ENCODE assay signal across 11 cellular contexts in the genomic region with DNA sequence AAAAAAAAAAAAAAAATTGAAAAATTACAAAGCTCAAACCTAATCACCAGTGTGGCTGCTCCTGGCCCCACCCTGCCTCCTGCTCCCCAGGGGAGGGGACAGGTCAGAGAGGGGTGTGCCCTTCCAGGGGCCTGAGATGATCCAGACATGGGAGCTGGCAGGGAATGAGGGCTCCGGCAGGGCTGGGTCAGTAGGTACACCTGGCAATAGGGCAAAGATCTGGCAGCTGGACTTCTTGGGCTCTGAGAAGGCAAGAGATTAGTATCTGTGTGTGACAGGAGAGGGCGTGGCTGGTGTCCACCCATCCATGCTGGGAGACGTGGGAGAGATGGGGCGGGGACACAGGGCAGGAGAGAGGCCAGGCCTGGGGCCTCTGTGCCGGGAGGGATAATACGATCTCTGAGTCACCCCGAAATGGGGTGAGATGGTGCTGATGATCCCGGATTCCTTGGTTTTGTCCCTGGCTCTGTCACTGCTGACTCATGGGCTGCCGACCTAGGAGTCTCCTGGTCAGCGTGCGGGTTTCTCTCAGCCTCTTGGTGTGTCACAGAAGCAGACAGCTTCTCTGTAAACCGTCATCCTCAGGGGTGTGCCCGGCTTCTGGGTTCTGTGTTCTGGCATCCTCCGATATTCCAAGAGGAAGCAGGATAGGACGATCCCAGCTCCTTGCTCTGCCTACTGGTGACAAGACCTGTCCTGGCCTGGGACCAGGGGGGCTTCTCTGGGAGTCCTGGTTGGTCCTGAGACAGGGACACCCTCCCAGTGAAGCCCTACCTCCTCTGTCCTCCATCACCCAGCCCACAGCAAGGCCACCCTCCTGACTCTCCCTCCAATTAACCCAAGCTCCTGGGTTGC. TPM values are rescaled to one million over a fixed set of nuclear protein-coding genes. Genes with fewer than 3 reads are reported as not detected.
DNase-seq lines count a peak whose midpoint lies in the region; ATAC-seq, FAIRE-seq and TF ChIP-seq lines count a peak whose summit lies in the region.
"Had no signal": no experiment of that assay in that cellular context is flagged by ENCODE, and none has a peak within 500 bp of the region (broad histone marks: within the 10 kb centered on the region; RNA-seq: fewer than 3 reads in every experiment).

No MANE protein-coding gene starts in this region.

- H3K27ac ChIP-seq in HUES64 (ENCODE audit: low read depth, low read length) (no peak overlapping the region), astrocyte (ENCODE audit: low read depth, low read length) (peak overlapping the region; percentile 79), right lobe of liver (no peak overlapping the region)
- H3K27ac ChIP-seq: lower lobe of right lung had no signal

- H3K79me2 ChIP-seq in astrocyte (ENCODE audit: insufficient read depth, low read length): no peaks in the 10 kb centered on the region

- no peaks in the 10 kb centered on the region for H3K36me3 Mint-ChIP-seq in astrocyte (ENCODE audit: low read depth, unreplicated experiment)
- H3K36me3 Mint-ChIP-seq in activated naive CD8-positive, alpha-beta T cell treated with anti-CD3 and anti-CD28 coated beads for 36 hours: no peaks in the 10 kb centered on the region

- no peaks in the 10 kb centered on the region for H3K9me3 Mint-ChIP-seq in astrocyte (ENCODE audit: unreplicated experiment)
- no peaks in the 10 kb centered on the region for H3K9me3 Mint-ChIP-seq in activated naive CD8-positive, alpha-beta T cell treated with anti-CD3 and anti-CD28 coated beads for 36 hours

- DNase-seq in AG08396 (ENCODE audit: low spot score) (peak; percentile 96), astrocyte (ENCODE audit: low read depth) (peak; percentile 92), right lobe of liver (peak in 2 of 3 donors; percentile 21 to 53), inferior parietal cortex (ENCODE audit: extremely low spot score) (no peak)
- no peak for DNase-seq in activated naive CD8-positive, alpha-beta T cell treated with anti-CD3 and anti-CD28 coated beads for 36 hours
- no peak for DNase-seq in stimulated activated CD4-positive, alpha-beta T cell treated with anti-CD3 and anti-CD28 coated beads, Interleukin-15, amount 100 ng/mL, for 24 hours
- DNase-seq: lower lobe of right lung had no signal

- H3K4me1 ChIP-seq in HUES64 (ENCODE audit: insufficient read depth, low read length) (peaks cover 10% of the 10 kb centered on the region), astrocyte (ENCODE audit: insufficient read depth, low read length) (peaks cover 13% of the 10 kb centered on the region), right lobe of liver (peaks cover 0 to 3% (median 0%) of the 10 kb centered on the region in 4 donors)

- intact Hi-C loops in right lobe of liver (cut with DNase I): no loop called here

- H3K9ac ChIP-seq in HUES64 (ENCODE audit: low read depth, low read length) (peak overlapping the region; percentile 19; the same call in 1 of the 2 replicates), astrocyte (ENCODE audit: low read length) (peak overlapping the region; percentile 69)

- H3K27me3 Mint-ChIP-seq in astrocyte (ENCODE audit: low read depth, unreplicated experiment): no peaks in the 10 kb centered on the region
- H3K27me3 Mint-ChIP-seq in activated naive CD8-positive, alpha-beta T cell treated with anti-CD3 and anti-CD28 coated beads for 36 hours: peaks cover 17% of the 10 kb centered on the region

- H3K4me3 ChIP-seq in HUES64 (ENCODE audit: low read length) (no peak overlapping the region), astrocyte (ENCODE audit: insufficient read depth, low read depth, low read length) (no peak overlapping the region), right lobe of liver (no peak overlapping the region)
- H3K4me3 ChIP-seq: GM12878, lower lobe of right lung had no signal

- H3K4me2 ChIP-seq in astrocyte (ENCODE audit: low read length): peak overlapping the region; percentile 76

- no peak for TF ChIP-seq POLR2A in right lobe of liver (IDR thresholded peaks at IDR 0.05)

- peaks cover 11% of the 10 kb centered on the region for H3K4me1 Mint-ChIP-seq in astrocyte (ENCODE audit: low read depth, unreplicated experiment)
- H3K4me1 Mint-ChIP-seq in activated naive CD8-positive, alpha-beta T cell treated with anti-CD3 and anti-CD28 coated beads for 36 hours: peaks cover 11% of the 10 kb centered on the region

- TF ChIP-seq CTCF in astrocyte (IDR thresholded peaks at IDR 0.05; ENCODE audit: insufficient read depth, low read depth, low read length): no peak
- TF ChIP-seq CTCF in right lobe of liver (IDR thresholded peaks at IDR 0.05): no peak

- H3K27ac Mint-ChIP-seq in astrocyte (ENCODE audit: unreplicated experiment): peak overlapping the region; percentile 65
- no peak overlapping the region for H3K27ac Mint-ChIP-seq in activated naive CD8-positive, alpha-beta T cell treated with anti-CD3 and anti-CD28 coated beads for 36 hours

- H3K9me3 ChIP-seq in HUES64 (ENCODE audit: insufficient read depth, low read depth, low read length) (no peaks in the 10 kb centered on the region), astrocyte (ENCODE audit: insufficient read depth, low read depth, low read length) (no peaks in the 10 kb centered on the region), right lobe of liver (no peaks in the 10 kb centered on the region)
- H3K9me3 ChIP-seq: lower lobe of right lung had no signal

- 64% methylated on average over 15 of the region's 15 CpGs for WGBS in HUES64
- WGBS in right lobe of liver (ENCODE audit: insufficient coverage, low coverage, low lambda C conversion rate, missing lambda C conversion rate): 73% methylated on average over 4 of the region's 15 CpGs

- peak; percentile 94 for FAIRE-seq in astrocyte (lab: Jason Lieb, UNC)
- FAIRE-seq: GM12878 had no signal

- no peaks in the 10 kb centered on the region for H3K36me3 ChIP-seq in HUES64 (ENCODE audit: insufficient read depth, low read length)
- H3K36me3 ChIP-seq in astrocyte (ENCODE audit: insufficient read depth, low read length): no peaks in the 10 kb centered on the region
- no peaks in the 10 kb centered on the region for H3K36me3 ChIP-seq in right lobe of liver
- H3K36me3 ChIP-seq: lower lobe of right lung had no signal

- no peak overlapping the region for H3K4me3 Mint-ChIP-seq in astrocyte (ENCODE audit: unreplicated experiment)
- H3K4me3 Mint-ChIP-seq in activated naive CD8-positive, alpha-beta T cell treated with anti-CD3 and anti-CD28 coated beads for 36 hours: no peak overlapping the region

- peak in 3 of 4 donors; percentile 27 to 58 (median 35) for ATAC-seq in right lobe of liver
- ATAC-seq in GM21737 (IDR thresholded peaks at IDR 0.05; ENCODE audit: unreplicated experiment): no peak
- ATAC-seq: GM12878 had no signal

- peak overlapping the region; percentile 69 for H2AFZ ChIP-seq in astrocyte (ENCODE audit: low read depth, low read length)

- H4K20me1 ChIP-seq in astrocyte (ENCODE audit: insufficient read depth, low read length): no peaks in the 10 kb centered on the region

- H3K27me3 ChIP-seq in HUES64 (ENCODE audit: insufficient read depth, low read length): no peaks in the 10 kb centered on the region
- no peaks in the 10 kb centered on the region for H3K27me3 ChIP-seq in astrocyte (ENCODE audit: insufficient read depth, low read length)
- H3K27me3 ChIP-seq in right lobe of liver: no peaks in the 10 kb centered on the region

RNA-seq across cellular contexts. Expression of gene CLDN4, which starts 8.2 kb away (rescaled TPM):
- 5.2 TPM for polyA plus RNA-seq in HUES64 (2013, experiment 1 of 2)
- polyA plus RNA-seq in HUES64 (2013, experiment 2 of 2): 6.0 TPM
- total RNA-seq in astrocyte (13.7 and 32.5 TPM in 2 replicates), right lobe of liver (1 to 10 TPM in 5 of 6 experiments, under 1 TPM in 1; 0.56 to 3.9 (median 1.3) TPM)
- total RNA-seq in activated naive CD8-positive, alpha-beta T cell treated with anti-CD3 and anti-CD28 coated beads for 36 hours: under 1 TPM; 0.12 to 0.33 TPM
- total RNA-seq: T-helper 2 cell treated with Interferon-gamma antibody and Interleukin-4, amounts not matched to agents 100 ng/mL and 5 ng/mL, for 36 hours had no signal

RNA-seq across cellular contexts. Expression of gene METTL27, which starts 19.8 kb away (rescaled TPM):
- 2.9 TPM for polyA plus RNA-seq in HUES64 (2013, experiment 1 of 2)
- polyA plus RNA-seq in HUES64 (2013, experiment 2 of 2): 2.4 TPM
- total RNA-seq in astrocyte: 2.1 and 2.5 TPM in 2 replicates
- total RNA-seq in right lobe of liver: 1 to 10 TPM in 3 of 6 experiments, under 1 TPM in 3; 0.49 to 1.4 (median 1.0) TPM
- total RNA-seq in activated naive CD8-positive, alpha-beta T cell treated with anti-CD3 and anti-CD28 coated beads for 36 hours: under 1 TPM; 0.23 to 0.40 TPM

RNA-seq across cellular contexts. Expression of gene TMEM270, which starts 38.4 kb away (rescaled TPM):
- polyA plus RNA-seq in HUES64 (2013, experiment 1 of 2): not detected
- polyA plus RNA-seq in HUES64 (2013, experiment 2 of 2): not detected
- not detected in 2 replicates for total RNA-seq in astrocyte
- not detected for total RNA-seq in right lobe of liver
- total RNA-seq in activated naive CD8-positive, alpha-beta T cell treated with anti-CD3 and anti-CD28 coated beads for 36 hours: not detected
- total RNA-seq: GM12878; lower lobe of right lung; T-helper 2 cell treated with Interferon-gamma antibody and Interleukin-4, amounts not matched to agents 100 ng/mL and 5 ng/mL, for 36 hours had no signal
- polyA plus RNA-seq: GM12878 had no signal

RNA-seq across cellular contexts. Expression of gene CLDN3, which starts 52.5 kb away (rescaled TPM):
- 9.1 TPM for polyA plus RNA-seq in HUES64 (2013, experiment 1 of 2)
- 9.2 TPM for polyA plus RNA-seq in HUES64 (2013, experiment 2 of 2)
- 0.68 TPM in 1 of 2 replicates, not detected in the other for total RNA-seq in astrocyte
- 10 to 100 TPM; 16.1 to 37.3 (median 19.9) TPM for total RNA-seq in right lobe of liver
- not detected for total RNA-seq in activated naive CD8-positive, alpha-beta T cell treated with anti-CD3 and anti-CD28 coated beads for 36 hours
- total RNA-seq: GM12878; T-helper 2 cell treated with Interferon-gamma antibody and Interleukin-4, amounts not matched to agents 100 ng/mL and 5 ng/mL, for 36 hours had no signal

Comparison
In these comparisons a context has a peak if more than half of its experiments do, and no peak if none do; other contexts are left out.
1. DNase-seq: peak in AG08396 (single experiment), astrocyte (single experiment) and right lobe of liver (2 of 3); none in activated naive CD8-positive, alpha-beta T cell treated with anti-CD3 and anti-CD28 coated beads for 36 hours (single experiment), inferior parietal cortex (single experiment) and stimulated activated CD4-positive, alpha-beta T cell treated with anti-CD3 and anti-CD28 coated beads, Interleukin-15, amount 100 ng/mL, for 24 hours (single experiment).